26 cellular contexts compared by ENCODE assay signal in genomic region chr2:235061656-235062055, GRCh38.
"Had no signal": no experiment of that assay in that cellular context is flagged by ENCODE, and none has a peak within 500 bp of the region (broad histone marks: within the 10 kb centered on the region; RNA-seq: fewer than 3 reads in every experiment).

No MANE protein-coding gene starts in this region.

- ATAC-seq: heart left ventricle; left colon; left lung; naive thymus-derived CD8-positive, alpha-beta T cell; sciatic nerve had no signal

- H3K27ac ChIP-seq: left lung, lower lobe of right lung, ovary, skin epidermis, suprapubic skin, thoracic aorta, tibial artery, upper lobe of left lung, vagina had no signal

- H3K36me3 ChIP-seq: heart left ventricle, left lung, lower lobe of right lung, ovary, right atrium auricular region, suprapubic skin, thoracic aorta, tibial artery, upper lobe of left lung, vagina had no signal

- H3K4me3 Mint-ChIP-seq: immature natural killer cell; naive thymus-derived CD8-positive, alpha-beta T cell; nephron; neural crest cell; stimulated activated naive CD8-positive, alpha-beta T cell treated with anti-CD3 and anti-CD28 coated beads, Interleukin-15, Interleukin-2, amounts not matched to agents 100 ng/mL and 50 ng/mL, for 24 hours had no signal

- H3K4me3 ChIP-seq: heart left ventricle, left lung, lower lobe of right lung, ovary, right atrium auricular region, skin epidermis, suprapubic skin, thoracic aorta, tibial artery, upper lobe of left lung, vagina had no signal

- H3K4me1 Mint-ChIP-seq: immature natural killer cell; naive thymus-derived CD8-positive, alpha-beta T cell had no signal

- H3K27me3 ChIP-seq: heart left ventricle, left lung, ovary, right atrium auricular region, suprapubic skin, upper lobe of left lung, vagina had no signal

- H3K27ac Mint-ChIP-seq: immature natural killer cell; naive thymus-derived CD8-positive, alpha-beta T cell; nephron; progenitor cell of endocrine pancreas; stimulated activated naive CD8-positive, alpha-beta T cell treated with anti-CD3 and anti-CD28 coated beads, Interleukin-15, Interleukin-2, amounts not matched to agents 100 ng/mL and 50 ng/mL, for 24 hours had no signal

- H3K36me3 Mint-ChIP-seq: immature natural killer cell; naive thymus-derived CD8-positive, alpha-beta T cell had no signal

- H3K27me3 Mint-ChIP-seq: progenitor cell of endocrine pancreas had no signal

- DNase-seq: heart left ventricle; hypothalamus; immature natural killer cell; kidney; left colon; left lung; lower lobe of right lung; ovary; stimulated activated CD4-positive, alpha-beta T cell treated with anti-CD3 and anti-CD28 coated beads, Interleukin-12 subunit alpha, Interleukin-12 subunit beta, amount 100 ng/mL, for 4 hours; stimulated activated CD4-positive, alpha-beta T cell treated with anti-CD3 and anti-CD28 coated beads, Interleukin-15, amount 100 ng/mL, for 24 hours; stimulated activated CD4-positive, alpha-beta T cell treated with anti-CD3 and anti-CD28 coated beads, Interleukin-2, amount 100 ng/mL, for 24 hours; stimulated activated CD4-positive, alpha-beta T cell treated with anti-CD3 and anti-CD28 coated beads, Interleukin-4, amount 100 ng/mL, for 1 hour; stimulated activated naive CD4-positive, alpha-beta T cell; tibial artery; upper lobe of left lung had no signal

- H3K4me1 ChIP-seq: left lung, lower lobe of right lung, suprapubic skin, upper lobe of left lung, vagina had no signal

- H3K9me3 Mint-ChIP-seq: immature natural killer cell; neural crest cell; stimulated activated naive CD8-positive, alpha-beta T cell treated with anti-CD3 and anti-CD28 coated beads, Interleukin-15, Interleukin-2, amounts not matched to agents 100 ng/mL and 50 ng/mL, for 24 hours had no signal

- H3K9me3 ChIP-seq: heart left ventricle, left lung, lower lobe of right lung, ovary, right atrium auricular region, suprapubic skin, thoracic aorta, tibial artery, upper lobe of left lung, vagina had no signal
